15 cellular contexts compared by ENCODE assay signal in genomic region chr11:4480577-4481539, GRCh38. TPM values are rescaled to one million over a fixed set of nuclear protein-coding genes. Genes with fewer than 3 reads are reported as not detected.
DNase-seq lines count a peak whose midpoint lies in the region; ATAC-seq and TF ChIP-seq lines count a peak whose summit lies in the region.
"Had no signal": no experiment of that assay in that cellular context is flagged by ENCODE, and none has a peak within 500 bp of the region (broad histone marks: within the 10 kb centered on the region; RNA-seq: fewer than 3 reads in every experiment).

No MANE protein-coding gene starts in this region.

- peaks cover 20% of the 10 kb centered on the region for H3K4me1 Mint-ChIP-seq in activated T-cell treated with anti-CD3 and anti-CD28 coated beads, Interleukin-2, amount 50 U/mL, for 24 hours (ENCODE audit: low read depth)
- H3K4me1 Mint-ChIP-seq in dendritic cell treated with granulocyte-macrophage colony-stimulating factor and Interleukin-4, amounts not matched to agents 40 ng/mL and 50 ng/mL, for 4 days (ENCODE audit: low read depth), result peaks cover 29% of the 10 kb centered on the region
- H3K4me1 Mint-ChIP-seq: naive B cell had no signal

- H3K27me3 Mint-ChIP-seq in activated T-cell treated with anti-CD3 and anti-CD28 coated beads, Interleukin-2, amount 50 U/mL, for 24 hours, result peaks cover 13% of the 10 kb centered on the region
- no peaks in the 10 kb centered on the region for H3K27me3 Mint-ChIP-seq in dendritic cell treated with granulocyte-macrophage colony-stimulating factor and Interleukin-4, amounts not matched to agents 40 ng/mL and 50 ng/mL, for 4 days

- intact Hi-C loops in dendritic cell treated with granulocyte-macrophage colony-stimulating factor and Interleukin-4, amounts not matched to agents 40 ng/mL and 50 ng/mL, for 4 days (cut with micrococcal nuclease), result no loop called here

- no peaks in the 10 kb centered on the region for H3K4me1 ChIP-seq in gastroesophageal sphincter
- H3K4me1 ChIP-seq: sigmoid colon had no signal

- no peaks in the 10 kb centered on the region for H3K36me3 Mint-ChIP-seq in activated T-cell treated with anti-CD3 and anti-CD28 coated beads, Interleukin-2, amount 50 U/mL, for 24 hours (ENCODE audit: low read depth)
- no peaks in the 10 kb centered on the region for H3K36me3 Mint-ChIP-seq in dendritic cell treated with granulocyte-macrophage colony-stimulating factor and Interleukin-4, amounts not matched to agents 40 ng/mL and 50 ng/mL, for 4 days (ENCODE audit: low read depth)
- H3K36me3 Mint-ChIP-seq: naive B cell had no signal

- H3K27ac Mint-ChIP-seq in activated T-cell treated with anti-CD3 and anti-CD28 coated beads, Interleukin-2, amount 50 U/mL, for 24 hours, result peak overlapping the region; percentile 76
- peak overlapping the region; percentile 22 for H3K27ac Mint-ChIP-seq in dendritic cell treated with granulocyte-macrophage colony-stimulating factor and Interleukin-4, amounts not matched to agents 40 ng/mL and 50 ng/mL, for 4 days
- H3K27ac Mint-ChIP-seq: T-helper 2 cell treated with Interferon-gamma antibody and Interleukin-4, amounts not matched to agents 5 μg/mL and 100 μg/mL, for 36 hours had no signal

- DNase-seq in activated T-cell treated with anti-CD3 and anti-CD28 coated beads, Interleukin-2, amount 50 U/mL, for 24 hours, result no peak
- DNase-seq in activated T-cell treated with anti-CD3 and anti-CD28 coated beads, Interleukin-2, amount 50 U/mL, for 1 hour, result no peak
- DNase-seq in LHCN-M2 (ENCODE audit: low read depth) (peak; percentile 49), renal cortical epithelial cell (ENCODE audit: low read depth) (peak; percentile 4), WERI-Rb-1 (no peak), NCI-H345 treated with DMSO at 0.1 percent for 48 hours (lab: John Stamatoyannopoulos, UW; ENCODE audit: unreplicated experiment) (no peak)
- DNase-seq: activated CD8-positive, alpha-beta memory T cell treated with anti-CD3 and anti-CD28 coated beads, Interleukin-2, amount 50 U/mL, for 4 hours; naive B cell; NCI-H2081 treated with DMSO at 0.1 percent for 48 hours; sigmoid colon had no signal

- 64 to 78% methylated on average over 4 of the region's 4 CpGs for WGBS in gastroesophageal sphincter (ENCODE audit: low coverage in 1 of 2), 2 donors

- H3K36me3 ChIP-seq in WERI-Rb-1 (no peaks in the 10 kb centered on the region), gastroesophageal sphincter (no peaks in the 10 kb centered on the region)
- H3K36me3 ChIP-seq: sigmoid colon had no signal

- no peak for TF ChIP-seq POLR2A in gastroesophageal sphincter (IDR thresholded peaks at IDR 0.05)

- H3K27ac ChIP-seq in WERI-Rb-1 (no peak overlapping the region), gastroesophageal sphincter (no peak overlapping the region)
- H3K27ac ChIP-seq: sigmoid colon had no signal

- H3K4me3 Mint-ChIP-seq in activated T-cell treated with anti-CD3 and anti-CD28 coated beads, Interleukin-2, amount 50 U/mL, for 24 hours, result no peak overlapping the region
- no peak overlapping the region for H3K4me3 Mint-ChIP-seq in dendritic cell treated with granulocyte-macrophage colony-stimulating factor and Interleukin-4, amounts not matched to agents 40 ng/mL and 50 ng/mL, for 4 days
- H3K4me3 Mint-ChIP-seq: naive B cell; T-helper 2 cell treated with Interferon-gamma antibody and Interleukin-4, amounts not matched to agents 5 μg/mL and 100 μg/mL, for 36 hours had no signal

- no peak for TF ChIP-seq EP300 in gastroesophageal sphincter (IDR thresholded peaks at IDR 0.05)

- no peaks in the 10 kb centered on the region for H3K9me3 ChIP-seq in WERI-Rb-1 (ENCODE audit: severe bottlenecking)
- H3K9me3 ChIP-seq in gastroesophageal sphincter, result no peaks in the 10 kb centered on the region
- H3K9me3 ChIP-seq: sigmoid colon had no signal

- H3K9me3 Mint-ChIP-seq in activated T-cell treated with anti-CD3 and anti-CD28 coated beads, Interleukin-2, amount 50 U/mL, for 24 hours, result no peaks in the 10 kb centered on the region
- no peaks in the 10 kb centered on the region for H3K9me3 Mint-ChIP-seq in dendritic cell treated with granulocyte-macrophage colony-stimulating factor and Interleukin-4, amounts not matched to agents 40 ng/mL and 50 ng/mL, for 4 days
- H3K9me3 Mint-ChIP-seq: naive B cell; T-helper 2 cell treated with Interferon-gamma antibody and Interleukin-4, amounts not matched to agents 5 μg/mL and 100 μg/mL, for 36 hours had no signal

- TF ChIP-seq CTCF in WERI-Rb-1 (IDR thresholded peaks at IDR 0.05; ENCODE audit: low read depth, low read length), result no peak
- TF ChIP-seq CTCF in gastroesophageal sphincter (IDR thresholded peaks at IDR 0.05), result no peak

- H3K27me3 ChIP-seq in WERI-Rb-1 (ENCODE audit: insufficient read depth, low read depth, severe bottlenecking), result peaks cover 57% of the 10 kb centered on the region
- no peaks in the 10 kb centered on the region for H3K27me3 ChIP-seq in gastroesophageal sphincter
- H3K27me3 ChIP-seq: sigmoid colon had no signal

- ATAC-seq in gastroesophageal sphincter, result no peak

- no peak overlapping the region for H3K4me3 ChIP-seq in WERI-Rb-1 (ENCODE audit: low read depth, low read length)
- no peak overlapping the region for H3K4me3 ChIP-seq in gastroesophageal sphincter
- H3K4me3 ChIP-seq: sigmoid colon had no signal

RNA-seq across cellular contexts. Expression of gene OR52K1, which starts 1.6 kb away (rescaled TPM):
- total RNA-seq in LHCN-M2 (2014; rRNA removed), result not detected in 2 replicates
- polyA plus RNA-seq in LHCN-M2 (2012), result not detected
- total RNA-seq in renal cortical epithelial cell, result not detected in 2 replicates
- total RNA-seq in gastroesophageal sphincter, result not detected
- total RNA-seq: kidney epithelial cell, ureter had no signal
- polyA plus RNA-seq: sigmoid colon had no signal

RNA-seq across cellular contexts. Expression of gene OR52K2, which starts 31.8 kb away (rescaled TPM):
- total RNA-seq in LHCN-M2 (2014; rRNA removed), result not detected in 2 replicates
- not detected for polyA plus RNA-seq in LHCN-M2 (2012)
- not detected in 2 replicates for total RNA-seq in renal cortical epithelial cell
- under 1 TPM in 1 of 4 donors, not detected in 3; 0.94 TPM for total RNA-seq in gastroesophageal sphincter
- total RNA-seq: kidney epithelial cell, ureter had no signal
- polyA plus RNA-seq: sigmoid colon had no signal

Comparison
In these comparisons a context has a peak if more than half of its experiments do, and no peak if none do; other contexts are left out.
1. DNase-seq: peak in LHCN-M2 (single experiment) and renal cortical epithelial cell (single experiment); none in activated T-cell treated with anti-CD3 and anti-CD28 coated beads, Interleukin-2, amount 50 U/mL, for 24 hours (single experiment), activated T-cell treated with anti-CD3 and anti-CD28 coated beads, Interleukin-2, amount 50 U/mL, for 1 hour (single experiment), WERI-Rb-1 (single experiment) and NCI-H345 treated with DMSO at 0.1 percent for 48 hours (single experiment).